Comparison of ENCODE assay signal across 8 cellular contexts in genomic region chr5:139011156-139011555, GRCh38.
DNase-seq lines count a peak whose midpoint lies in the region; ATAC-seq, FAIRE-seq and TF ChIP-seq lines count a peak whose summit lies in the region.
"Not testable (repeated sequence)": the region's sequence is repeated elsewhere in the genome, so short reads cannot be mapped to it uniquely, and the experiment has no call there.

No MANE protein-coding gene starts in this region.

- H3K36me3 Mint-ChIP-seq in CD4-positive, alpha-beta memory T cell = peaks cover 22 to 40% of the 10 kb centered on the region in 2 donors
- H3K36me3 Mint-ChIP-seq in activated CD8-positive, alpha-beta T cell treated with anti-CD3 and anti-CD28 coated beads for 36 hours (ENCODE audit: low read depth) = peaks cover 20% of the 10 kb centered on the region
- H3K36me3 Mint-ChIP-seq in glutamatergic neuron (ENCODE audit: unreplicated experiment); natural killer cell: not testable (repeated sequence)
- peaks cover 9 to 34% (median 20%) of the 10 kb centered on the region in 3 donors for H3K36me3 Mint-ChIP-seq in immature natural killer cell

- CTCF ChIA-PET in CD4-positive, alpha-beta memory T cell (lab: Charles Lee; ENCODE audit: partially characterized antibody) = interaction anchor here (0.5 to 0.8 kb wide), 2 partner anchors 11 to 1430 kb away, joined by 3 read pairs; no protein-coding TSS in a partner anchor
- CTCF ChIA-PET in activated CD8-positive, alpha-beta T cell treated with anti-CD3 and anti-CD28 coated beads for 36 hours (lab: Charles Lee) = not testable (repeated sequence)

- H3K4me1 Mint-ChIP-seq in CD4-positive, alpha-beta memory T cell; activated CD8-positive, alpha-beta T cell treated with anti-CD3 and anti-CD28 coated beads for 36 hours (ENCODE audit: low read depth); immature natural killer cell; natural killer cell: not testable (repeated sequence)
- H3K4me1 Mint-ChIP-seq in glutamatergic neuron (ENCODE audit: low read depth, unreplicated experiment) = peaks cover 12% of the 10 kb centered on the region

- H3K9ac ChIP-seq in HUES64 (ENCODE audit: low read depth, low read length) (peak overlapping the region; percentile 82), smooth muscle cell (ENCODE audit: low read depth) (peak overlapping the region; percentile 41)

- peak overlapping the region in 7 of 8 donors; percentile 41 to 74 (median 70) for H3K4me3 Mint-ChIP-seq in CD4-positive, alpha-beta memory T cell
- peak overlapping the region; percentile 40 for H3K4me3 Mint-ChIP-seq in activated CD8-positive, alpha-beta T cell treated with anti-CD3 and anti-CD28 coated beads for 36 hours
- H3K4me3 Mint-ChIP-seq in glutamatergic neuron (ENCODE audit: unreplicated experiment) (peak overlapping the region; percentile 82), immature natural killer cell (peak overlapping the region in 4 of 5 donors; percentile 49 to 67 (median 56)), natural killer cell (peak overlapping the region; percentile 60)

- H3K27ac Mint-ChIP-seq in CD4-positive, alpha-beta memory T cell = peak overlapping the region in 3 of 7 donors; percentile 56 to 80 (median 57)
- H3K27ac Mint-ChIP-seq in activated CD8-positive, alpha-beta T cell treated with anti-CD3 and anti-CD28 coated beads for 36 hours; natural killer cell: not testable (repeated sequence)
- H3K27ac Mint-ChIP-seq in glutamatergic neuron (ENCODE audit: unreplicated experiment) (peak overlapping the region; percentile 83), immature natural killer cell (peak overlapping the region in 1 of 6 donors; percentile 26)

- not testable (repeated sequence) for H3K36me3 ChIP-seq in CD4-positive, alpha-beta memory T cell (ENCODE audit: insufficient read depth, low read length); HUES64 (ENCODE audit: insufficient read depth, low read length); bronchial epithelial cell (ENCODE audit: control insufficient read depth, insufficient read depth, low read length); smooth muscle cell (ENCODE audit: low read depth)

- H3F3A ChIP-seq in smooth muscle cell (ENCODE audit: low read depth) = not testable (repeated sequence)

- peak in 1 of 5 donors; percentile 3 for DNase-seq in CD4-positive, alpha-beta memory T cell
- DNase-seq in activated CD8-positive, alpha-beta T cell treated with anti-CD3 and anti-CD28 coated beads for 36 hours; bronchial epithelial cell (ENCODE audit: low read depth); glutamatergic neuron; immature natural killer cell; natural killer cell; smooth muscle cell (lab: John Stamatoyannopoulos, UW; ENCODE audit: unreplicated experiment): not testable (repeated sequence)

- not testable (repeated sequence) for H3K9me3 ChIP-seq in CD4-positive, alpha-beta memory T cell (ENCODE audit: control insufficient read depth in 1 of 2, low read length in 2 of 2); HUES64 (ENCODE audit: insufficient read depth, low read depth, low read length); smooth muscle cell (replicated peaks; ENCODE audit: low read depth)

- 7% methylated on average over 11 of the region's 25 CpGs for WGBS in HUES64
- 18% methylated on average over 16 of the region's 25 CpGs for WGBS in smooth muscle cell (ENCODE audit: low lambda C conversion rate)

- not testable (repeated sequence) for H3K27me3 Mint-ChIP-seq in CD4-positive, alpha-beta memory T cell; activated CD8-positive, alpha-beta T cell treated with anti-CD3 and anti-CD28 coated beads for 36 hours; glutamatergic neuron (ENCODE audit: unreplicated experiment); immature natural killer cell (ENCODE audit: low read depth in 3 of 3); natural killer cell (ENCODE audit: low read depth in 2 of 2)

- H3K4me3 ChIP-seq in CD4-positive, alpha-beta memory T cell (ENCODE audit: low read length in 2 of 2) = not testable (repeated sequence)
- peak overlapping the region; percentile 52 for H3K4me3 ChIP-seq in HUES64 (ENCODE audit: low read length)
- peak overlapping the region; percentile 28 for H3K4me3 ChIP-seq in bronchial epithelial cell (ENCODE audit: low read depth, low read length)
- H3K4me3 ChIP-seq in smooth muscle cell = peak overlapping the region; percentile 48

- intact Hi-C loops in CD4-positive, alpha-beta memory T cell (cut with micrococcal nuclease); activated CD8-positive, alpha-beta T cell treated with anti-CD3 and anti-CD28 coated beads for 36 hours (cut with micrococcal nuclease); natural killer cell (cut with micrococcal nuclease): not testable (repeated sequence)

- not testable (repeated sequence) for H3K4me1 ChIP-seq in CD4-positive, alpha-beta memory T cell (ENCODE audit: insufficient read depth, low read length); HUES64 (ENCODE audit: insufficient read depth, low read length); smooth muscle cell (ENCODE audit: low read depth)

- FAIRE-seq in bronchial epithelial cell (lab: Jason Lieb, UNC) = not testable (repeated sequence)

- H3K27ac ChIP-seq in CD4-positive, alpha-beta memory T cell (ENCODE audit: low read depth, low read length); HUES64 (ENCODE audit: low read depth, low read length): not testable (repeated sequence)
- H3K27ac ChIP-seq in smooth muscle cell (ENCODE audit: low read depth) = peak overlapping the region; percentile 37

- not testable (repeated sequence) for ATAC-seq in activated CD8-positive, alpha-beta T cell treated with anti-CD3 and anti-CD28 coated beads for 36 hours; natural killer cell

- TF ChIP-seq CTCF in activated CD8-positive, alpha-beta T cell treated with anti-CD3 and anti-CD28 coated beads for 36 hours (IDR thresholded peaks at IDR 0.05); bronchial epithelial cell (IDR thresholded peaks at IDR 0.05; ENCODE audit: insufficient read depth, low read length, severe bottlenecking); glutamatergic neuron (IDR thresholded peaks at IDR 0.05; ENCODE audit: partially characterized antibody, unreplicated experiment); natural killer cell (IDR thresholded peaks at IDR 0.05); smooth muscle cell (IDR thresholded peaks at IDR 0.05; ENCODE audit: borderline replicate concordance, insufficient read depth, poor library complexity, severe bottlenecking): not testable (repeated sequence)

- not testable (repeated sequence) for H3K79me2 ChIP-seq in smooth muscle cell (ENCODE audit: low read depth)

- H3K9me3 Mint-ChIP-seq in CD4-positive, alpha-beta memory T cell; activated CD8-positive, alpha-beta T cell treated with anti-CD3 and anti-CD28 coated beads for 36 hours; glutamatergic neuron (ENCODE audit: unreplicated experiment); immature natural killer cell; natural killer cell: not testable (repeated sequence)

- not testable (repeated sequence) for H4K20me1 ChIP-seq in smooth muscle cell (ENCODE audit: low read depth)

- POLR2A ChIA-PET in CD4-positive, alpha-beta memory T cell (lab: Charles Lee; ENCODE audit: partially characterized antibody); activated CD8-positive, alpha-beta T cell treated with anti-CD3 and anti-CD28 coated beads for 36 hours (lab: Charles Lee): not testable (repeated sequence)

- peak overlapping the region; percentile 79 for H3K4me2 ChIP-seq in smooth muscle cell

- peak overlapping the region; percentile 52 for H2AFZ ChIP-seq in smooth muscle cell (ENCODE audit: low read depth)

- not testable (repeated sequence) for H3K27me3 ChIP-seq in CD4-positive, alpha-beta memory T cell (ENCODE audit: insufficient read depth, low read length); HUES64 (ENCODE audit: insufficient read depth, low read length); bronchial epithelial cell (ENCODE audit: control insufficient read depth, insufficient read depth, low read length); smooth muscle cell (ENCODE audit: low read depth)
